In the genomic region with DNA sequence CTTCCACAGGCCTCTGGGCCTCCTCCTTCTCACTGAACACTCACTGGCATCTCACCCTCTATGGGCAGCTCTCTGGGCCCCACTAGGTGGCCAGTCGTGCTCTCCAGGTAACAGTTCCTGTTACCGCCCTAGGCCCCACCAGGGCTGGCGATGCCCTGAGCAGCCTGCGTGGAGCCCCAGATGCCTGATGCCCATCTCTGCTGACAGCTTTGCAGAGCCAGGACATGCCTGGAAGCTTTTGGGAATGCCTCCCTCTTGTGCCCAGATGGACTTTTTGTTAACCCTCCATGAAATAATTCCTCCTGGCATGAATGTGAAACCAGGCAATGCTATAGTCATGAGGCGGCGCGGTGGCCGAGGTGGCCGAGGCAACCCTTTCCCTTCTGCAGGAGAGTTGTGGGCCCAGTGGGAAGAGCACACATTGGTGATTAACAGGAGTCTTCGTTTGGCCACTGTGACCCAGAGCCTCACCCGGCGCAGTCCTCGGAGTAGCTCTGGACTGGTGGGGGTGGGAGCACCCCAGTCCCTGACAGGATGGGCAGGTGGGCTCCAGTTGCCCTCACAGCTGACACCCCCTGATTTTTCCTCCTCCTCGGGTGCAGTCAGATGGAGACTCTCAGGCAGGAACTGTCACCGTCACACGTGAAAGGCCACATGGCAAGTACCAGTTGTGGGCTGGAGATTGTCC, we compare ENCODE assay signal across 23 cellular contexts.
DNase-seq lines count a peak whose midpoint lies in the region; ATAC-seq and TF ChIP-seq lines count a peak whose summit lies in the region.
"Had no signal": no experiment of that assay in that cellular context is flagged by ENCODE, and none has a peak within 500 bp of the region (broad histone marks: within the 10 kb centered on the region; RNA-seq: fewer than 3 reads in every experiment).

No MANE protein-coding gene starts in this region.

- POLR2A ChIA-PET in WTC11 (lab: Charles Lee), result interaction anchor here (0.5 kb wide), 1 partner anchor 862 kb away, joined by 8 read pairs; no protein-coding TSS in a partner anchor
- POLR2A ChIA-PET in A673 (lab: Charles Lee; ENCODE audit: low non-redundant PET), result no interaction called here

- ATAC-seq in right cardiac atrium (no peak), WTC11 (no peak)
- ATAC-seq: A549, Panc1 had no signal

- no peaks in the 10 kb centered on the region for H3K27me3 Mint-ChIP-seq in WTC11 (ENCODE audit: low read depth)
- peaks cover 11% of the 10 kb centered on the region for H3K27me3 Mint-ChIP-seq in neural progenitor cell (ENCODE audit: insufficient read depth, low read depth)
- no peaks in the 10 kb centered on the region for H3K27me3 Mint-ChIP-seq in type B pancreatic cell
- H3K27me3 Mint-ChIP-seq: CD4-positive, alpha-beta T cell had no signal

- H3K9me3 ChIP-seq in cardiac muscle cell (ENCODE audit: low read depth) (no peaks in the 10 kb centered on the region), right cardiac atrium (ENCODE audit: control insufficient read depth, low read length) (no peaks in the 10 kb centered on the region), neural progenitor cell (ENCODE audit: low read depth) (no peaks in the 10 kb centered on the region), A673 (ENCODE audit: low read depth, low read length, poor library complexity, severe bottlenecking) (no peaks in the 10 kb centered on the region)
- H3K9me3 ChIP-seq: A549, BE2C, Caco-2 had no signal

- H3K79me2 ChIP-seq in neural progenitor cell (ENCODE audit: low read depth), result peaks cover 68% of the 10 kb centered on the region

- no peak overlapping the region for H3K4me2 ChIP-seq in neural progenitor cell
- H3K4me2 ChIP-seq: A549 had no signal

- no peaks in the 10 kb centered on the region for H3F3A ChIP-seq in neural progenitor cell (ENCODE audit: low read depth)

- CTCF ChIA-PET in WTC11 (lab: Charles Lee), result interaction anchor here (1.2 to 2.1 kb wide), 2 partner anchors 26 to 75 kb away, joined by 4 to 5 read pairs; no protein-coding TSS in a partner anchor
- CTCF ChIA-PET in A673 (lab: Charles Lee), result no interaction called here

- H3K4me3 ChIP-seq in cardiac muscle cell (no peak overlapping the region), right cardiac atrium (ENCODE audit: low read length) (no peak overlapping the region), neural progenitor cell (no peak overlapping the region), A673 (ENCODE audit: low read depth, low read length, poor library complexity, severe bottlenecking) (no peak overlapping the region)
- H3K4me3 ChIP-seq: A549, GM23248 had no signal

- H3K36me3 Mint-ChIP-seq in WTC11 (peaks cover 11% of the 10 kb centered on the region; the same call in 1 of the 2 replicates), neural progenitor cell (peaks cover 49% of the 10 kb centered on the region), type B pancreatic cell (peaks cover 26% of the 10 kb centered on the region)
- H3K36me3 Mint-ChIP-seq: IgD-negative memory B cell had no signal

- no peak overlapping the region for H3K9ac ChIP-seq in neural progenitor cell
- H3K9ac ChIP-seq: GM23248 had no signal

- peaks cover 68% of the 10 kb centered on the region for H4K20me1 ChIP-seq in neural progenitor cell (ENCODE audit: low read depth)

- intact Hi-C loops in right cardiac atrium (cut with DNase I), result no loop called here
- intact Hi-C loops in A673 (cut with micrococcal nuclease; ENCODE audit: unreplicated experiment), result no loop called here

- TF ChIP-seq CTCF in cardiac muscle cell (IDR thresholded peaks at IDR 0.05; ENCODE audit: low read depth, low read length) (no peak), WTC11 (IDR thresholded peaks at IDR 0.05) (no peak), neural progenitor cell (IDR thresholded peaks at IDR 0.05) (no peak), type B pancreatic cell (conservative IDR thresholded peaks at IDR 0.05) (no peak), A673 (conservative IDR thresholded peaks at IDR 0.05; ENCODE audit: low read depth, low read length) (no peak)

- H3K9me3 Mint-ChIP-seq in WTC11, result no peaks in the 10 kb centered on the region
- H3K9me3 Mint-ChIP-seq in neural progenitor cell, result peaks cover 20% of the 10 kb centered on the region
- H3K9me3 Mint-ChIP-seq in type B pancreatic cell, result peaks cover 6% of the 10 kb centered on the region
- H3K9me3 Mint-ChIP-seq: CD4-positive, alpha-beta T cell; IgD-negative memory B cell had no signal

- H3K4me3 Mint-ChIP-seq in WTC11 (no peak overlapping the region), neural progenitor cell (peak overlapping the region; percentile 20), type B pancreatic cell (no peak overlapping the region)
- H3K4me3 Mint-ChIP-seq: CD4-positive, alpha-beta T cell; IgD-negative memory B cell had no signal

- no peak overlapping the region for H2AFZ ChIP-seq in neural progenitor cell (replicated peaks)
- H2AFZ ChIP-seq: GM23248 had no signal

- DNase-seq in cardiac muscle cell (ENCODE audit: low read depth in 1 of 2, low spot score in 1 of 2) (no peak), right cardiac atrium (no peak), WTC11 (ENCODE audit: low spot score) (no peak), neural progenitor cell (ENCODE audit: low spot score) (no peak), type B pancreatic cell (ENCODE audit: extremely low spot score, unreplicated experiment) (no peak), A673 (ENCODE audit: low spot score) (no peak), epidermal melanocyte (ENCODE audit: insufficient read length, low spot score) (no peak), H4 (ENCODE audit: low spot score) (no peak)
- DNase-seq: BE2C; Caco-2; CD4-positive, alpha-beta T cell; DND-41; GM23248; HCEC 1CT; Karpas-422; NCI-H1694; NCI-H2081; NCI-H2171 treated with DMSO at 0.1 percent for 48 hours; NCI-H524 treated with DMSO at 0.1 percent for 48 hours; NCI-H82 had no signal

- no TSS peak for BruUV-seq in A673 (replicated peaks; lab: Mats Ljungman, UMichigan)

- H3K4me1 ChIP-seq in cardiac muscle cell (ENCODE audit: low read depth) (no peaks in the 10 kb centered on the region), right cardiac atrium (ENCODE audit: control insufficient read depth, insufficient read depth, low read length) (peaks cover 8% of the 10 kb centered on the region), neural progenitor cell (no peaks in the 10 kb centered on the region), A673 (ENCODE audit: insufficient read depth, low read length, poor library complexity, severe bottlenecking) (peaks cover 12% of the 10 kb centered on the region)

- H3K27me3 ChIP-seq in cardiac muscle cell, result no peaks in the 10 kb centered on the region
- H3K27me3 ChIP-seq in right cardiac atrium (ENCODE audit: control insufficient read depth, insufficient read depth), result no peaks in the 10 kb centered on the region
- H3K27me3 ChIP-seq in neural progenitor cell, result no peaks in the 10 kb centered on the region
- H3K27me3 ChIP-seq in A673 (replicated peaks; ENCODE audit: insufficient read depth, low read depth, low read length, poor library complexity), result no peaks in the 10 kb centered on the region
- H3K27me3 ChIP-seq: BE2C had no signal

- H3K27ac ChIP-seq in cardiac muscle cell (peak overlapping the region; percentile 24), right cardiac atrium (ENCODE audit: low read length) (no peak overlapping the region), neural progenitor cell (no peak overlapping the region), A673 (ENCODE audit: low read depth, low read length, poor library complexity, severe bottlenecking) (no peak overlapping the region)
- H3K27ac ChIP-seq: GM23248 had no signal

- 0 out of 2 replicates have a peak overlapping the region, but pooled peaks have one; percentile 6 for H3K27ac Mint-ChIP-seq in WTC11
- H3K27ac Mint-ChIP-seq in neural progenitor cell, result peak overlapping the region; percentile 81
- H3K27ac Mint-ChIP-seq in type B pancreatic cell, result peak overlapping the region; percentile 43
- H3K27ac Mint-ChIP-seq: CD4-positive, alpha-beta T cell; IgD-negative memory B cell had no signal

- 85% methylated on average over 16 of the region's 16 CpGs for WGBS in right cardiac atrium

- H3K4me1 Mint-ChIP-seq in WTC11, result peaks cover 13% of the 10 kb centered on the region
- H3K4me1 Mint-ChIP-seq in neural progenitor cell, result peaks cover 28% of the 10 kb centered on the region
- H3K4me1 Mint-ChIP-seq in type B pancreatic cell (ENCODE audit: unreplicated experiment), result peaks cover 27% of the 10 kb centered on the region

- H3K36me3 ChIP-seq in cardiac muscle cell, result peaks cover 7% of the 10 kb centered on the region
- no peaks in the 10 kb centered on the region for H3K36me3 ChIP-seq in neural progenitor cell
- H3K36me3 ChIP-seq in A673 (ENCODE audit: insufficient read depth, low read length, poor library complexity, severe bottlenecking), result no peaks in the 10 kb centered on the region
- H3K36me3 ChIP-seq: BE2C had no signal

TF ChIP-seq in WTC11, 78 proteins besides CTCF, POLR2A, EP300 and RAD21 (continues in another document):
- TF ChIP-seq, protein P1, sequence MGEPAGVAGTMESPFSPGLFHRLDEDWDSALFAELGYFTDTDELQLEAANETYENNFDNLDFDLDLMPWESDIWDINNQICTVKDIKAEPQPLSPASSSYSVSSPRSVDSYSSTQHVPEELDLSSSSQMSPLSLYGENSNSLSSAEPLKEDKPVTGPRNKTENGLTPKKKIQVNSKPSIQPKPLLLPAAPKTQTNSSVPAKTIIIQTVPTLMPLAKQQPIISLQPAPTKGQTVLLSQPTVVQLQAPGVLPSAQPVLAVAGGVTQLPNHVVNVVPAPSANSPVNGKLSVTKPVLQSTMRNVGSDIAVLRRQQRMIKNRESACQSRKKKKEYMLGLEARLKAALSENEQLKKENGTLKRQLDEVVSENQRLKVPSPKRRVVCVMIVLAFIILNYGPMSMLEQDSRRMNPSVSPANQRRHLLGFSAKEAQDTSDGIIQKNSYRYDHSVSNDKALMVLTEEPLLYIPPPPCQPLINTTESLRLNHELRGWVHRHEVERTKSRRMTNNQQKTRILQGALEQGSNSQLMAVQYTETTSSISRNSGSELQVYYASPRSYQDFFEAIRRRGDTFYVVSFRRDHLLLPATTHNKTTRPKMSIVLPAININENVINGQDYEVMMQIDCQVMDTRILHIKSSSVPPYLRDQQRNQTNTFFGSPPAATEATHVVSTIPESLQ (CRISPR knock-in tag; IDR thresholded peaks at IDR 0.05), result no peak

Comparison
In these comparisons a context has a peak if more than half of its experiments do, and no peak if none do; other contexts are left out.
1. H3K27ac Mint-ChIP-seq: peak in every context shown above with its lines; median percentile 81 in neural progenitor cell; 43 in type B pancreatic cell; 6 in WTC11.